8 cellular contexts compared by ENCODE assay signal in the genomic region with DNA sequence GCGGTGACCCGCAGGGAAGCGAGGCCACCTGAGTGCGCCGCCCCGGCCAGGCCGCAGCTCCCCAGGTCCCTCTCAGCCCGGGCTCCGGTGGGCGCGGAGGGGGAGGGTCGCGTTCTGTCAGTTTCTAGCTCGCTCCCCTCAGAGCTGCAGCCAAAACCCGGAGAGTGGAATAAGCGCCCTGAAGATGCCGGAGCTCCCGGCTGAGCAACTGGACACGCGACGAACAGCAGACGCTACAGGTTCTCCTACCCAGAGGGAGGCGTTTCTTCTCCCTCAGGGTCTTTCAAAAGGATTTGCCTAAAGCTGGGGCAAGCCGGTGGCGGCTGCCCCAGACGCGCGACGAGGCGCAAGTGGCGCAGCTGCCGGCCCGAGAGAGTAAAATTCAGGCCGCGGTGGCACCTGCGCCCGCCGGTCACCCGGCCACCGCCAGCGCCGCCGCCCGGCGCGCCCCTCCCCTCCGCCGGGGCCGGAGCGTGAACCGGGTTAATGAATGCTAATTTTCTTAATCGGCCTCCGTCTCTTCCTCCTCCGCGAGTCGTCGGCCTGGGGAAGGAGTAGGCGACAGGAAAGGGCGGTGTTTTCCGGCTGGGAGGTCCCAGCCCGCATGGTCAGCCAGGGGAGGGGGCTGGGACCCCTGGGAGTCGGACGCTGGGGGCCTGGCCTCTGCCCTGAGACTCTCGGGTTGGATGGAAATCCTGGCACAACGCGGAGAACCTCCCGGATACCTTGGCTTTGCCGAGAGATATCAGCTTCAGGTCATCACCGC. TPM values are rescaled to one million over a fixed set of nuclear protein-coding genes. Genes with fewer than 3 reads are reported as not detected.
A peak's percentile ranks its signal among the peaks of the same experiment; 100 is the strongest.
DNase-seq lines count a peak whose midpoint lies in the region; ATAC-seq, FAIRE-seq and TF ChIP-seq lines count a peak whose summit lies in the region.

No MANE protein-coding gene starts in this region.

- DNase-seq in GM10248 (ENCODE audit: extremely low spot score) (peak; percentile 80), HEK293T (ENCODE audit: extremely low spot score) (peak; percentile 80), NB4 (ENCODE audit: low read depth) (peak; percentile 98), SKM-1 treated with dmso at 0.1 percent for 144 hours (lab: John Stamatoyannopoulos, UW; ENCODE audit: unreplicated experiment) (peak; percentile 75), heart left ventricle (peak; percentile 83 to 87 (median 84)), posterior cingulate gyrus (peak; percentile 23 to 93 (median 64)), urothelium cell line (ENCODE audit: low spot score) (peak; percentile 86)
- peak; percentile 77 for DNase-seq in activated naive CD8-positive, alpha-beta T cell treated with anti-CD3 and anti-CD28 coated beads, Interleukin-2, amount 50 U/mL, for 24 hours

- H3K4me1 Mint-ChIP-seq in activated naive CD8-positive, alpha-beta T cell treated with anti-CD3 and anti-CD28 coated beads, Interleukin-2, amount 50 U/mL, for 24 hours, result peaks cover 55% of the 10 kb centered on the region

- H3K9me3 ChIP-seq in heart left ventricle, result no peaks in the 10 kb centered on the region

- intact Hi-C loops in heart left ventricle (cut with DNase I), result loop anchor here in 8 of 10 donors (2.0 to 10.0 kb wide), 14 partner anchors 23 to 260 kb away; no protein-coding TSS in a partner anchor
- intact Hi-C loops in posterior cingulate gyrus (cut with DNase I), result no loop called here

- no peaks in the 10 kb centered on the region for H3K27me3 ChIP-seq in heart left ventricle

- TF ChIP-seq CTCF in GM10248 (IDR thresholded peaks at IDR 0.05; ENCODE audit: control extremely low read depth, extremely low read depth, low read depth, missing control alignments) (no peak), NB4 (IDR thresholded peaks at IDR 0.05; ENCODE audit: low read depth, low read length) (no peak), heart left ventricle (IDR thresholded peaks at IDR 0.05) (peak in 1 of 12 donors; percentile 9)

- peaks cover 9% of the 10 kb centered on the region for H3K36me3 Mint-ChIP-seq in activated naive CD8-positive, alpha-beta T cell treated with anti-CD3 and anti-CD28 coated beads, Interleukin-2, amount 50 U/mL, for 24 hours (ENCODE audit: low read depth)

- no peak for TF ChIP-seq POLR2A in NB4 (IDR thresholded peaks at IDR 0.05; ENCODE audit: extremely low read depth, insufficient read length)
- TF ChIP-seq POLR2A in heart left ventricle (IDR thresholded peaks at IDR 0.05), result peak in 1 of 2 donors; percentile 19

- POLR2A ChIA-PET in GM10248 (lab: Yijun Ruan, JAX), result no interaction called here
- POLR2A ChIA-PET in HEK293T (lab: Yijun Ruan, JAX), result interaction anchor here (0.6 to 1.2 kb wide), 10 partner anchors 15 to 166 kb away, joined by 3 to 5 read pairs (median 3); no protein-coding TSS in a partner anchor

- no peaks in the 10 kb centered on the region for H3K27me3 Mint-ChIP-seq in activated naive CD8-positive, alpha-beta T cell treated with anti-CD3 and anti-CD28 coated beads, Interleukin-2, amount 50 U/mL, for 24 hours

- H3K4me3 Mint-ChIP-seq in activated naive CD8-positive, alpha-beta T cell treated with anti-CD3 and anti-CD28 coated beads, Interleukin-2, amount 50 U/mL, for 24 hours, result peak overlapping the region; percentile 89

- peak overlapping the region; percentile 92 to 100 (median 98) for H3K27ac ChIP-seq in heart left ventricle

- FAIRE-seq in urothelium cell line (lab: Jason Lieb, UNC), result no peak

- H3K27ac Mint-ChIP-seq in activated naive CD8-positive, alpha-beta T cell treated with anti-CD3 and anti-CD28 coated beads, Interleukin-2, amount 50 U/mL, for 24 hours, result peak overlapping the region; percentile 75

- peak; percentile 39 for ATAC-seq in activated naive CD8-positive, alpha-beta T cell treated with anti-CD3 and anti-CD28 coated beads, Interleukin-2, amount 50 U/mL, for 24 hours
- ATAC-seq in heart left ventricle, result peak; percentile 68 to 86 (median 73)

- WGBS in heart left ventricle, 4 donors, result 1% methylated on average over 8 to 69 of the region's 69 CpGs

- H3K4me3 ChIP-seq in NB4 (ENCODE audit: low read depth, low read length) (peak overlapping the region; percentile 72), heart left ventricle (peak overlapping the region; percentile 54 to 99 (median 92))

- CTCF ChIA-PET in GM10248 (lab: Yijun Ruan, JAX), result interaction anchor here (0.6 to 1.3 kb wide), 5 partner anchors 18 to 262 kb away, joined by 3 to 4 read pairs (median 3); no protein-coding TSS in a partner anchor
- CTCF ChIA-PET in HEK293T (lab: Yijun Ruan, JAX), result no interaction called here

- peaks cover 0 to 5% (median 0%) of the 10 kb centered on the region in 9 donors for H3K36me3 ChIP-seq in heart left ventricle

- H3K4me1 ChIP-seq in heart left ventricle, result peaks cover 0 to 64% (median 14%) of the 10 kb centered on the region in 12 donors

- no peaks in the 10 kb centered on the region for H3K9me3 Mint-ChIP-seq in activated naive CD8-positive, alpha-beta T cell treated with anti-CD3 and anti-CD28 coated beads, Interleukin-2, amount 50 U/mL, for 24 hours

TF ChIP-seq in HEK293T, 16 proteins besides CTCF, POLR2A, EP300 and RAD21:
- TF ChIP-seq L3MBTL2 (conservative IDR thresholded peaks at IDR 0.05), result peak; percentile 52
- TF ChIP-seq SP1 (IDR thresholded peaks at IDR 0.05), result no peak

RNA-seq across cellular contexts. Expression of a gene that starts 0.8 kb away (rescaled TPM):
- 100 to 1,000 TPM in 6 of 9 donors, 10 to 100 TPM in 3; 84.5 to 189 (median 124) TPM for total RNA-seq in heart left ventricle
- 10 to 100 TPM; 32.5 to 52.8 TPM for polyA plus RNA-seq in heart left ventricle

Comparison
In these comparisons a context has a peak if more than half of its experiments do, and no peak if none do; other contexts are left out.
1. Peak in every context shown above with its lines: DNase-seq, ATAC-seq, H3K4me3 ChIP-seq and H3K27ac ChIP-seq.